Comparison of ENCODE assay signal across 1 cellular context in genomic region chr7:2353650-2354172, GRCh38.
TF ChIP-seq lines count a peak whose summit lies in the region.

No MANE protein-coding gene starts in this region.

TF ChIP-seq in GM12878, 131 proteins besides CTCF, POLR2A, EP300 and RAD21 (continued from another document):
- TF ChIP-seq BHLHE40 (IDR thresholded peaks at IDR 0.05; ENCODE audit: borderline replicate concordance in 1 of 2, low read depth in 2 of 2, low read length in 1 of 2) (no peak), WRNIP1 (IDR thresholded peaks at IDR 0.05; ENCODE audit: borderline replicate concordance, low read depth, low read length) (0 out of 2 replicates have a peak, but pooled peaks have one; percentile 61), ATF3 (IDR thresholded peaks at IDR 0.05; ENCODE audit: borderline replicate concordance, extremely low read depth, low read depth, low read length) (peak; percentile 84; the same call in 1 of the 2 replicates), IKZF2 (IDR thresholded peaks at IDR 0.05) (peak in 1 of 2 experiments; percentile 29; a peak in 2 of 4 replicates), SMC3 (IDR thresholded peaks at IDR 0.05; ENCODE audit: borderline replicate concordance, low read length) (no peak), MXI1 (IDR thresholded peaks at IDR 0.05; ENCODE audit: low read depth, low read length) (peak; percentile 97), BMI1 (IDR thresholded peaks at IDR 0.05; ENCODE audit: borderline replicate concordance) (no peak), USF1 (IDR thresholded peaks at IDR 0.05; ENCODE audit: borderline replicate concordance, extremely low read length, insufficient read depth, low read depth, low read length) (peak; percentile 99), PRDM15 (CRISPR knock-in tag; IDR thresholded peaks at IDR 0.05) (0 out of 2 replicates have a peak, but pooled peaks have one; percentile 15), TCF3 (IDR thresholded peaks at IDR 0.05; ENCODE audit: borderline replicate concordance, insufficient read depth, low read depth, low read length) (peak; percentile 75; the same call in 1 of the 2 replicates), SMAD5 (IDR thresholded peaks at IDR 0.05; ENCODE audit: low read depth) (0 out of 2 replicates have a peak, but pooled peaks have one; percentile 47), USF2 (IDR thresholded peaks at IDR 0.05; ENCODE audit: borderline replicate concordance, low read depth, low read length) (peak; percentile 93), YY1 (IDR thresholded peaks at IDR 0.05; ENCODE audit: low read depth, low read length) (peak; percentile 58; the same call in 1 of the 2 replicates), TAF1 (IDR thresholded peaks at IDR 0.05; ENCODE audit: borderline replicate concordance, low read depth, low read length) (peak; percentile 65; the same call in 1 of the 2 replicates), TCF12 (IDR thresholded peaks at IDR 0.05; ENCODE audit: low read depth, low read length) (peak; percentile 43; the same call in 1 of the 2 replicates), STAT3 (IDR thresholded peaks at IDR 0.05; ENCODE audit: low read depth, low read length) (no peak; the same call in 1 of the 2 replicates), ATF2 (IDR thresholded peaks at IDR 0.05; ENCODE audit: low read length) (no peak)
